Comparison of ENCODE assay signal across 16 cellular contexts in the genomic region with DNA sequence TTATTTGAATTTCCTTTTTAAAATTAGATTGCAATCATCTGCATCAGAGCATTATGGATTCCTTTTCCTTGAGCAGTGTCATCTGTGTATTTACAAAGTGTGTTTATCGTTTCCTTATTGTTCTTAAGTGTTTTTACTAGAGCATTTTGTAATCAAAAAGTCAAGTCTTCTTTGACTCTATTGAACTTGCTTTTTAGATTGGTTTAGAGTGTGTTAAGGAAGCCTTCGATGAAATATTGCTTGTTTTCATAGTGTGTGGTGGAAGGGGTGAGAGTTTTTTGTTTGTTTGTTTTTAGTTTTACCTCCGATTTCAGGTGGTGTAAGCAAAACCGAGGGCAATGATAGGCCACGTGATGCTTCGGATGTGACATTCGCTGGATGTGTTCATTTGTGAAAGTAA. TPM values are rescaled to one million over a fixed set of nuclear protein-coding genes. Genes with fewer than 3 reads are reported as not detected.
"Had no signal": no experiment of that assay in that cellular context is flagged by ENCODE, and none has a peak within 500 bp of the region (broad histone marks: within the 10 kb centered on the region; RNA-seq: fewer than 3 reads in every experiment).

No MANE protein-coding gene starts in this region.

- H3K27me3 Mint-ChIP-seq: activated CD4-positive, alpha-beta memory T cell treated with anti-CD3 and anti-CD28 coated beads for 36 hours; activated CD8-positive, alpha-beta memory T cell treated with anti-CD3 and anti-CD28 coated beads, Interleukin-2, amount 10 ng/mL, durations not matched to agents 7 days and 5 days; activated T-cell treated with anti-CD3 and anti-CD28 coated beads, Interleukin-2, amount 50 U/mL, for 24 hours had no signal

- H3K27ac Mint-ChIP-seq: activated CD4-positive, alpha-beta memory T cell treated with anti-CD3 and anti-CD28 coated beads for 36 hours; activated CD8-positive, alpha-beta memory T cell treated with anti-CD3 and anti-CD28 coated beads, Interleukin-2, amount 10 ng/mL, durations not matched to agents 7 days and 5 days; activated T-cell treated with anti-CD3 and anti-CD28 coated beads, Interleukin-2, amount 50 U/mL, for 24 hours; naive thymus-derived CD4-positive, alpha-beta T cell; T-cell had no signal

- H3K36me3 Mint-ChIP-seq: activated CD4-positive, alpha-beta memory T cell treated with anti-CD3 and anti-CD28 coated beads for 36 hours; activated CD8-positive, alpha-beta memory T cell treated with anti-CD3 and anti-CD28 coated beads, Interleukin-2, amount 10 ng/mL, durations not matched to agents 7 days and 5 days; naive thymus-derived CD4-positive, alpha-beta T cell; T-cell had no signal

- ATAC-seq: activated CD8-positive, alpha-beta memory T cell treated with anti-CD3 and anti-CD28 coated beads, Interleukin-2, amount 10 ng/mL, durations not matched to agents 7 days and 5 days; esophagus mucosa; naive thymus-derived CD4-positive, alpha-beta T cell; stimulated activated naive CD8-positive, alpha-beta T cell treated with anti-CD3 and anti-CD28 coated beads, Interleukin-15, Interleukin-2, amounts not matched to agents 100 U/mL and 50 U/mL, for 24 hours; T-cell had no signal

- H3K9me3 ChIP-seq: right atrium auricular region, SK-N-SH, upper lobe of left lung had no signal

- H3K27ac ChIP-seq: cardiac muscle cell, right atrium auricular region had no signal

- H3K36me3 ChIP-seq: cardiac muscle cell, right atrium auricular region, upper lobe of left lung had no signal

- H3K4me1 Mint-ChIP-seq: activated CD8-positive, alpha-beta memory T cell treated with anti-CD3 and anti-CD28 coated beads, Interleukin-2, amount 10 ng/mL, durations not matched to agents 7 days and 5 days; naive thymus-derived CD4-positive, alpha-beta T cell; T-cell had no signal

- H3K4me3 Mint-ChIP-seq: activated CD4-positive, alpha-beta memory T cell treated with anti-CD3 and anti-CD28 coated beads for 36 hours; activated CD8-positive, alpha-beta memory T cell treated with anti-CD3 and anti-CD28 coated beads, Interleukin-2, amount 10 ng/mL, durations not matched to agents 7 days and 5 days; activated T-cell treated with anti-CD3 and anti-CD28 coated beads, Interleukin-2, amount 50 U/mL, for 24 hours; naive thymus-derived CD4-positive, alpha-beta T cell; T-cell had no signal

- H3K27me3 ChIP-seq: cardiac muscle cell, right atrium auricular region, upper lobe of left lung had no signal

- H3K9me3 Mint-ChIP-seq: activated CD4-positive, alpha-beta memory T cell treated with anti-CD3 and anti-CD28 coated beads for 36 hours had no signal

- H3K9ac ChIP-seq: SK-N-SH had no signal

- H3K4me3 ChIP-seq: cardiac muscle cell, upper lobe of left lung had no signal

- DNase-seq: activated CD4-positive, alpha-beta memory T cell treated with anti-CD3 and anti-CD28 coated beads for 36 hours; activated CD8-positive, alpha-beta memory T cell treated with anti-CD3 and anti-CD28 coated beads, Interleukin-2, amount 10 ng/mL, durations not matched to agents 7 days and 5 days; activated naive CD4-positive, alpha-beta T cell treated with anti-CD3 and anti-CD28 coated beads, Interleukin-2, amount 50 U/mL, for 16 hours; activated T-cell treated with anti-CD3 and anti-CD28 coated beads, Interleukin-2, amount 50 U/mL, for 24 hours; hypothalamus; midbrain; naive thymus-derived CD4-positive, alpha-beta T cell; nucleus accumbens; SK-N-SH; stimulated activated naive CD8-positive, alpha-beta T cell treated with anti-CD3 and anti-CD28 coated beads, Interleukin-15, Interleukin-2, amounts not matched to agents 100 U/mL and 50 U/mL, for 24 hours; T-cell; T-helper 9 cell; upper lobe of left lung had no signal

RNA-seq across cellular contexts. Expression of gene ARHGAP28, which starts 45.7 kb away (rescaled TPM):
- total RNA-seq: activated CD4-positive, alpha-beta memory T cell treated with anti-CD3 and anti-CD28 coated beads for 36 hours; activated CD8-positive, alpha-beta memory T cell treated with anti-CD3 and anti-CD28 coated beads, Interleukin-2, amount 10 ng/mL, durations not matched to agents 7 days and 5 days; naive thymus-derived CD4-positive, alpha-beta T cell had no signal
- polyA plus RNA-seq: naive thymus-derived CD4-positive, alpha-beta T cell had no signal
